1 cellular context compared by ENCODE assay signal in the genomic region with DNA sequence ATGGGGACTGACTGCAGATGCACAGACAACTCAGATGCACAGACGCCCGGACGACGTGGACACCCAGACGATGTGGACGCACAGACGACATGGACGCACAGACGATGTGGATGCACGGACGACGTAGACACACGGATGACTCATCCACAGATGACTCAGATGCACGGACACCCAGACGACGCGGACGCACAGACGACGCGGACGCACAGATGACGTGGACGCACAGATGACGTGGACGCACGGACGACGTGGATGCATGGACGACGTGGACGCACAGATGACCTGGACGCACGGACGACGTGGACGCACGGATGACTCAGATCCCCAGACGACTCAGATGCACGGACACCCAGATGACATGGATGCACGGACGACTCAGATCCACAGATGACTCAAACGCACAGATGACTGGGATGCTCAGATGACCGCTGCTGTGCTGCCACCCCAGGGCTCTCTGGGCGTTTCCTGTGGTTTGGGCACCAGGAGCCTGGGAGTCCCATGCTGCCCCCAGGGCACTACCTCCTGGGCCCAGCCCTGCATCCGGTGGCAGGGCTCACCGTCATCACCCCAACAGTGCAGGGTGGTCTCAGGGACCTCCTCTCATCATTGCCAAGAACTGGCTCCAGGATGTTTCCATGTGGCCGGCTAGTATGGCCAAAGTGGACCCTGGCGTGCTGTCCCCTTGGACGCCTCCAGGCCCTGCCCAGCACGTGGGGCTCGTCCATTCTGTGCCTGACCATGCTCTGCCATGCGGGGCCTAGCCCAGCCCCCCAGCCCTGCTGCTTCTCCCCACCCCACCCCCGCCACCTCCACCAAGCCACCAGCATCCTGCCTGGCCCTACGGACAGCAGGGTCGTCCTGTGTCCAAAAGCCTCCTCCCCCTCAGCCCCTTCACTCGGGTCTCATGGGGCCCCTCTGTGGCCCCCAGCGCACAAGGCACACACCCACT.
TF ChIP-seq lines count a peak whose summit lies in the region.

No MANE protein-coding gene starts in this region.

TF ChIP-seq in K562, 482 proteins besides CTCF, POLR2A, EP300 and RAD21 (continued from another document and continues in another):
- TF ChIP-seq, protein P1, sequence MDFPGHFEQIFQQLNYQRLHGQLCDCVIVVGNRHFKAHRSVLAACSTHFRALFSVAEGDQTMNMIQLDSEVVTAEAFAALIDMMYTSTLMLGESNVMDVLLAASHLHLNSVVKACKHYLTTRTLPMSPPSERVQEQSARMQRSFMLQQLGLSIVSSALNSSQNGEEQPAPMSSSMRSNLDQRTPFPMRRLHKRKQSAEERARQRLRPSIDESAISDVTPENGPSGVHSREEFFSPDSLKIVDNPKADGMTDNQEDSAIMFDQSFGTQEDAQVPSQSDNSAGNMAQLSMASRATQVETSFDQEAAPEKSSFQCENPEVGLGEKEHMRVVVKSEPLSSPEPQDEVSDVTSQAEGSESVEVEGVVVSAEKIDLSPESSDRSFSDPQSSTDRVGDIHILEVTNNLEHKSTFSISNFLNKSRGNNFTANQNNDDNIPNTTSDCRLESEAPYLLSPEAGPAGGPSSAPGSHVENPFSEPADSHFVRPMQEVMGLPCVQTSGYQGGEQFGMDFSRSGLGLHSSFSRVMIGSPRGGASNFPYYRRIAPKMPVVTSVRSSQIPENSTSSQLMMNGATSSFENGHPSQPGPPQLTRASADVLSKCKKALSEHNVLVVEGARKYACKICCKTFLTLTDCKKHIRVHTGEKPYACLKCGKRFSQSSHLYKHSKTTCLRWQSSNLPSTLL (IDR thresholded peaks at IDR 0.05): no peak
- no peak for TF ChIP-seq ZNF140 (CRISPR knock-in tag; IDR thresholded peaks at IDR 0.05)
- peak; percentile 39 for TF ChIP-seq ZNF263 (CRISPR knock-in tag; IDR thresholded peaks at IDR 0.05; ENCODE audit: borderline replicate concordance)
- TF ChIP-seq HNRNPLL (IDR thresholded peaks at IDR 0.05; ENCODE audit: low read depth, low read length, poor library complexity, severe bottlenecking): no peak
- TF ChIP-seq CC2D1A (IDR thresholded peaks at IDR 0.05): no peak; the same call in 1 of the 2 replicates
- no peak for TF ChIP-seq GATA2 (CRISPR knock-in tag; IDR thresholded peaks at IDR 0.05)
- no peak for TF ChIP-seq PHF21A (IDR thresholded peaks at IDR 0.05; ENCODE audit: borderline replicate concordance, low read depth)
- no peak for TF ChIP-seq TCF3 (CRISPR knock-in tag; IDR thresholded peaks at IDR 0.05)
- TF ChIP-seq, protein P2, sequence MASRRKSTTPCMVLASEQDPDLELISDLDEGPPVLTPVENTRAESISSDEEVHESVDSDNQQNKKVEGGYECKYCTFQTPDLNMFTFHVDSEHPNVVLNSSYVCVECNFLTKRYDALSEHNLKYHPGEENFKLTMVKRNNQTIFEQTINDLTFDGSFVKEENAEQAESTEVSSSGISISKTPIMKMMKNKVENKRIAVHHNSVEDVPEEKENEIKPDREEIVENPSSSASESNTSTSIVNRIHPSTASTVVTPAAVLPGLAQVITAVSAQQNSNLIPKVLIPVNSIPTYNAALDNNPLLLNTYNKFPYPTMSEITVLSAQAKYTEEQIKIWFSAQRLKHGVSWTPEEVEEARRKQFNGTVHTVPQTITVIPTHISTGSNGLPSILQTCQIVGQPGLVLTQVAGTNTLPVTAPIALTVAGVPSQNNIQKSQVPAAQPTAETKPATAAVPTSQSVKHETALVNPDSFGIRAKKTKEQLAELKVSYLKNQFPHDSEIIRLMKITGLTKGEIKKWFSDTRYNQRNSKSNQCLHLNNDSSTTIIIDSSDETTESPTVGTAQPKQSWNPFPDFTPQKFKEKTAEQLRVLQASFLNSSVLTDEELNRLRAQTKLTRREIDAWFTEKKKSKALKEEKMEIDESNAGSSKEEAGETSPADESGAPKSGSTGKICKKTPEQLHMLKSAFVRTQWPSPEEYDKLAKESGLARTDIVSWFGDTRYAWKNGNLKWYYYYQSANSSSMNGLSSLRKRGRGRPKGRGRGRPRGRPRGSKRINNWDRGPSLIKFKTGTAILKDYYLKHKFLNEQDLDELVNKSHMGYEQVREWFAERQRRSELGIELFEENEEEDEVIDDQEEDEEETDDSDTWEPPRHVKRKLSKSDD (conservative IDR thresholded peaks at IDR 0.05; ENCODE audit: low read length): 0 out of 2 replicates have a peak, but pooled peaks have one; percentile 18
- no peak for TF ChIP-seq ZNF134 (CRISPR knock-in tag; conservative IDR thresholded peaks at IDR 0.05)
- TF ChIP-seq, protein P3, sequence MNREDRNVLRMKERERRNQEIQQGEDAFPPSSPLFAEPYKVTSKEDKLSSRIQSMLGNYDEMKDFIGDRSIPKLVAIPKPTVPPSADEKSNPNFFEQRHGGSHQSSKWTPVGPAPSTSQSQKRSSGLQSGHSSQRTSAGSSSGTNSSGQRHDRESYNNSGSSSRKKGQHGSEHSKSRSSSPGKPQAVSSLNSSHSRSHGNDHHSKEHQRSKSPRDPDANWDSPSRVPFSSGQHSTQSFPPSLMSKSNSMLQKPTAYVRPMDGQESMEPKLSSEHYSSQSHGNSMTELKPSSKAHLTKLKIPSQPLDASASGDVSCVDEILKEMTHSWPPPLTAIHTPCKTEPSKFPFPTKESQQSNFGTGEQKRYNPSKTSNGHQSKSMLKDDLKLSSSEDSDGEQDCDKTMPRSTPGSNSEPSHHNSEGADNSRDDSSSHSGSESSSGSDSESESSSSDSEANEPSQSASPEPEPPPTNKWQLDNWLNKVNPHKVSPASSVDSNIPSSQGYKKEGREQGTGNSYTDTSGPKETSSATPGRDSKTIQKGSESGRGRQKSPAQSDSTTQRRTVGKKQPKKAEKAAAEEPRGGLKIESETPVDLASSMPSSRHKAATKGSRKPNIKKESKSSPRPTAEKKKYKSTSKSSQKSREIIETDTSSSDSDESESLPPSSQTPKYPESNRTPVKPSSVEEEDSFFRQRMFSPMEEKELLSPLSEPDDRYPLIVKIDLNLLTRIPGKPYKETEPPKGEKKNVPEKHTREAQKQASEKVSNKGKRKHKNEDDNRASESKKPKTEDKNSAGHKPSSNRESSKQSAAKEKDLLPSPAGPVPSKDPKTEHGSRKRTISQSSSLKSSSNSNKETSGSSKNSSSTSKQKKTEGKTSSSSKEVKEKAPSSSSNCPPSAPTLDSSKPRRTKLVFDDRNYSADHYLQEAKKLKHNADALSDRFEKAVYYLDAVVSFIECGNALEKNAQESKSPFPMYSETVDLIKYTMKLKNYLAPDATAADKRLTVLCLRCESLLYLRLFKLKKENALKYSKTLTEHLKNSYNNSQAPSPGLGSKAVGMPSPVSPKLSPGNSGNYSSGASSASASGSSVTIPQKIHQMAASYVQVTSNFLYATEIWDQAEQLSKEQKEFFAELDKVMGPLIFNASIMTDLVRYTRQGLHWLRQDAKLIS (CRISPR knock-in tag; IDR thresholded peaks at IDR 0.05): 0 out of 2 replicates have a peak, but pooled peaks have one; percentile 24
- no peak for TF ChIP-seq GATAD2B (IDR thresholded peaks at IDR 0.05; ENCODE audit: borderline replicate concordance)
- no peak for TF ChIP-seq ZNF695 (CRISPR knock-in tag; IDR thresholded peaks at IDR 0.05)
- no peak for TF ChIP-seq ZNF23 (CRISPR knock-in tag; IDR thresholded peaks at IDR 0.05)
- TF ChIP-seq, protein P4, sequence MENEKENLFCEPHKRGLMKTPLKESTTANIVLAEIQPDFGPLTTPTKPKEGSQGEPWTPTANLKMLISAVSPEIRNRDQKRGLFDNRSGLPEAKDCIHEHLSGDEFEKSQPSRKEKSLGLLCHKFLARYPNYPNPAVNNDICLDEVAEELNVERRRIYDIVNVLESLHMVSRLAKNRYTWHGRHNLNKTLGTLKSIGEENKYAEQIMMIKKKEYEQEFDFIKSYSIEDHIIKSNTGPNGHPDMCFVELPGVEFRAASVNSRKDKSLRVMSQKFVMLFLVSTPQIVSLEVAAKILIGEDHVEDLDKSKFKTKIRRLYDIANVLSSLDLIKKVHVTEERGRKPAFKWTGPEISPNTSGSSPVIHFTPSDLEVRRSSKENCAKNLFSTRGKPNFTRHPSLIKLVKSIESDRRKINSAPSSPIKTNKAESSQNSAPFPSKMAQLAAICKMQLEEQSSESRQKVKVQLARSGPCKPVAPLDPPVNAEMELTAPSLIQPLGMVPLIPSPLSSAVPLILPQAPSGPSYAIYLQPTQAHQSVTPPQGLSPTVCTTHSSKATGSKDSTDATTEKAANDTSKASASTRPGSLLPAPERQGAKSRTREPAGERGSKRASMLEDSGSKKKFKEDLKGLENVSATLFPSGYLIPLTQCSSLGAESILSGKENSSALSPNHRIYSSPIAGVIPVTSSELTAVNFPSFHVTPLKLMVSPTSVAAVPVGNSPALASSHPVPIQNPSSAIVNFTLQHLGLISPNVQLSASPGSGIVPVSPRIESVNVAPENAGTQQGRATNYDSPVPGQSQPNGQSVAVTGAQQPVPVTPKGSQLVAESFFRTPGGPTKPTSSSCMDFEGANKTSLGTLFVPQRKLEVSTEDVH (IDR thresholded peaks at IDR 0.05; ENCODE audit: low read depth, partially characterized antibody): peak; percentile 91
- TF ChIP-seq ZNF3 (CRISPR knock-in tag; IDR thresholded peaks at IDR 0.05): no peak
- TF ChIP-seq KLF16 (IDR thresholded peaks at IDR 0.05): no peak
- no peak; the same call in 1 of the 2 replicates for TF ChIP-seq ZNF24 (IDR thresholded peaks at IDR 0.05)
- TF ChIP-seq NFXL1 (CRISPR knock-in tag; IDR thresholded peaks at IDR 0.05): no peak
- TF ChIP-seq CHD1 (IDR thresholded peaks at IDR 0.05; ENCODE audit: low read length): no peak
- no peak for TF ChIP-seq WHSC1 (IDR thresholded peaks at IDR 0.05; ENCODE audit: low read length)
- TF ChIP-seq ZBTB1 (CRISPR knock-in tag; IDR thresholded peaks at IDR 0.05; ENCODE audit: borderline replicate concordance, low read depth): no peak
- no peak; a peak in 1 of 4 replicates for TF ChIP-seq ETV6 (IDR thresholded peaks at IDR 0.05; ENCODE audit: borderline replicate concordance in 1 of 2, low read depth in 2 of 2, low read length in 1 of 2)
- TF ChIP-seq ETV6 (CRISPR knock-in tag; IDR thresholded peaks at IDR 0.05; ENCODE audit: borderline replicate concordance): no peak
- TF ChIP-seq TBL1XR1 (IDR thresholded peaks at IDR 0.05; ENCODE audit: low read length in 2 of 2): peak in 1 of 2 experiments; percentile 99; a peak in 2 of 4 replicates
- TF ChIP-seq, protein P5, sequence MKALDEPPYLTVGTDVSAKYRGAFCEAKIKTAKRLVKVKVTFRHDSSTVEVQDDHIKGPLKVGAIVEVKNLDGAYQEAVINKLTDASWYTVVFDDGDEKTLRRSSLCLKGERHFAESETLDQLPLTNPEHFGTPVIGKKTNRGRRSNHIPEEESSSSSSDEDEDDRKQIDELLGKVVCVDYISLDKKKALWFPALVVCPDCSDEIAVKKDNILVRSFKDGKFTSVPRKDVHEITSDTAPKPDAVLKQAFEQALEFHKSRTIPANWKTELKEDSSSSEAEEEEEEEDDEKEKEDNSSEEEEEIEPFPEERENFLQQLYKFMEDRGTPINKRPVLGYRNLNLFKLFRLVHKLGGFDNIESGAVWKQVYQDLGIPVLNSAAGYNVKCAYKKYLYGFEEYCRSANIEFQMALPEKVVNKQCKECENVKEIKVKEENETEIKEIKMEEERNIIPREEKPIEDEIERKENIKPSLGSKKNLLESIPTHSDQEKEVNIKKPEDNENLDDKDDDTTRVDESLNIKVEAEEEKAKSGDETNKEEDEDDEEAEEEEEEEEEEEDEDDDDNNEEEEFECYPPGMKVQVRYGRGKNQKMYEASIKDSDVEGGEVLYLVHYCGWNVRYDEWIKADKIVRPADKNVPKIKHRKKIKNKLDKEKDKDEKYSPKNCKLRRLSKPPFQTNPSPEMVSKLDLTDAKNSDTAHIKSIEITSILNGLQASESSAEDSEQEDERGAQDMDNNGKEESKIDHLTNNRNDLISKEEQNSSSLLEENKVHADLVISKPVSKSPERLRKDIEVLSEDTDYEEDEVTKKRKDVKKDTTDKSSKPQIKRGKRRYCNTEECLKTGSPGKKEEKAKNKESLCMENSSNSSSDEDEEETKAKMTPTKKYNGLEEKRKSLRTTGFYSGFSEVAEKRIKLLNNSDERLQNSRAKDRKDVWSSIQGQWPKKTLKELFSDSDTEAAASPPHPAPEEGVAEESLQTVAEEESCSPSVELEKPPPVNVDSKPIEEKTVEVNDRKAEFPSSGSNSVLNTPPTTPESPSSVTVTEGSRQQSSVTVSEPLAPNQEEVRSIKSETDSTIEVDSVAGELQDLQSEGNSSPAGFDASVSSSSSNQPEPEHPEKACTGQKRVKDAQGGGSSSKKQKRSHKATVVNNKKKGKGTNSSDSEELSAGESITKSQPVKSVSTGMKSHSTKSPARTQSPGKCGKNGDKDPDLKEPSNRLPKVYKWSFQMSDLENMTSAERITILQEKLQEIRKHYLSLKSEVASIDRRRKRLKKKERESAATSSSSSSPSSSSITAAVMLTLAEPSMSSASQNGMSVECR (CRISPR knock-in tag; IDR thresholded peaks at IDR 0.05): no peak; the same call in 1 of the 2 replicates
- TF ChIP-seq ZNF717 (CRISPR knock-in tag; IDR thresholded peaks at IDR 0.05): no peak
- no peak for TF ChIP-seq GABPB2 (CRISPR knock-in tag; conservative IDR thresholded peaks at IDR 0.05)
- peak; percentile 78 for TF ChIP-seq MAFG (tag; conservative IDR thresholded peaks at IDR 0.05)
- no peak for TF ChIP-seq RFX7 (CRISPR knock-in tag; IDR thresholded peaks at IDR 0.05)
- TF ChIP-seq BHLHE40 (IDR thresholded peaks at IDR 0.05; ENCODE audit: low read length): peak; percentile 85
- TF ChIP-seq ZNF217 (CRISPR knock-in tag; IDR thresholded peaks at IDR 0.05): no peak
- no peak for TF ChIP-seq ZSCAN32 (CRISPR knock-in tag; IDR thresholded peaks at IDR 0.05)
- TF ChIP-seq, protein P6, sequence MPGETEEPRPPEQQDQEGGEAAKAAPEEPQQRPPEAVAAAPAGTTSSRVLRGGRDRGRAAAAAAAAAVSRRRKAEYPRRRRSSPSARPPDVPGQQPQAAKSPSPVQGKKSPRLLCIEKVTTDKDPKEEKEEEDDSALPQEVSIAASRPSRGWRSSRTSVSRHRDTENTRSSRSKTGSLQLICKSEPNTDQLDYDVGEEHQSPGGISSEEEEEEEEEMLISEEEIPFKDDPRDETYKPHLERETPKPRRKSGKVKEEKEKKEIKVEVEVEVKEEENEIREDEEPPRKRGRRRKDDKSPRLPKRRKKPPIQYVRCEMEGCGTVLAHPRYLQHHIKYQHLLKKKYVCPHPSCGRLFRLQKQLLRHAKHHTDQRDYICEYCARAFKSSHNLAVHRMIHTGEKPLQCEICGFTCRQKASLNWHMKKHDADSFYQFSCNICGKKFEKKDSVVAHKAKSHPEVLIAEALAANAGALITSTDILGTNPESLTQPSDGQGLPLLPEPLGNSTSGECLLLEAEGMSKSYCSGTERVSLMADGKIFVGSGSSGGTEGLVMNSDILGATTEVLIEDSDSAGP (CRISPR knock-in tag; IDR thresholded peaks at IDR 0.05): no peak
- TF ChIP-seq SETDB1 (IDR thresholded peaks at IDR 0.05; ENCODE audit: low read length): peak; percentile 94
- TF ChIP-seq, protein P7, sequence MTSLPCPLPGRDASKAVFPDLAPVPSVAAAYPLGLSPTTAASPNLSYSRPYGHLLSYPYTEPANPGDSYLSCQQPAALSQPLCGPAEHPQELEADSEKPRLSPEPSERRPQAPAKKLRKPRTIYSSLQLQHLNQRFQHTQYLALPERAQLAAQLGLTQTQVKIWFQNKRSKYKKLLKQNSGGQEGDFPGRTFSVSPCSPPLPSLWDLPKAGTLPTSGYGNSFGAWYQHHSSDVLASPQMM (CRISPR knock-in tag; IDR thresholded peaks at IDR 0.05): no peak
- TF ChIP-seq, protein P8, sequence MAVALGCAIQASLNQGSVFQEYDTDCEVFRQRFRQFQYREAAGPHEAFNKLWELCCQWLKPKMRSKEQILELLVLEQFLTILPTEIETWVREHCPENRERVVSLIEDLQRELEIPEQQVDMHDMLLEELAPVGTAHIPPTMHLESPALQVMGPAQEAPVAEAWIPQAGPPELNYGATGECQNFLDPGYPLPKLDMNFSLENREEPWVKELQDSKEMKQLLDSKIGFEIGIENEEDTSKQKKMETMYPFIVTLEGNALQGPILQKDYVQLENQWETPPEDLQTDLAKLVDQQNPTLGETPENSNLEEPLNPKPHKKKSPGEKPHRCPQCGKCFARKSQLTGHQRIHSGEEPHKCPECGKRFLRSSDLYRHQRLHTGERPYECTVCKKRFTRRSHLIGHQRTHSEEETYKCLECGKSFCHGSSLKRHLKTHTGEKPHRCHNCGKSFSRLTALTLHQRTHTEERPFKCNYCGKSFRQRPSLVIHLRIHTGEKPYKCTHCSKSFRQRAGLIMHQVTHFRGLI (CRISPR knock-in tag; IDR thresholded peaks at IDR 0.05): no peak
- no peak for TF ChIP-seq ILF3 (IDR thresholded peaks at IDR 0.05; ENCODE audit: borderline replicate concordance)
- TF ChIP-seq EGR1 (conservative IDR thresholded peaks at IDR 0.05): peak; percentile 97
